ENCODE assay signal across 1 cellular context in the genomic region with DNA sequence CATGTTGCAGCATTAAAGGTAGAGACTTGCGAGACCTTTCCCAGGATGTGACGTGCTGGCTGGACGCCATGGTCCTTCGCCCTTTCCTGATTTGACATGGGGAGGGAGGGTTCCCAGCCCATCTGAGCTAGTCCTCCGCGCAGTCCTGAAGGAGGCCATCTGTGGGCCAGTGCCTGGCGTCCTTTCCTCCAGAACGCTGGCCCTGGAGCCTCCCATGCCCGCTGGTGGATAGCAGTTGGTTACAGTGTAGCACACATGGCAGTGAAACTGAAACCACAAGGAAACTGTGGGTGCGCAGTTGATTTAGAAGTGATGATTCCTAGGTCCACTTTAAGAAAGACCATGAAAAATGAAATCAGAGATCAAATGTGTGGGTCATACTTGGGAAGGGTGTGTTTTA.
TF ChIP-seq lines count a peak whose summit lies in the region.

No MANE protein-coding gene starts in this region.

TF ChIP-seq in GM23338, 12 proteins besides CTCF, POLR2A, EP300 and RAD21:
- TF ChIP-seq, protein P1, sequence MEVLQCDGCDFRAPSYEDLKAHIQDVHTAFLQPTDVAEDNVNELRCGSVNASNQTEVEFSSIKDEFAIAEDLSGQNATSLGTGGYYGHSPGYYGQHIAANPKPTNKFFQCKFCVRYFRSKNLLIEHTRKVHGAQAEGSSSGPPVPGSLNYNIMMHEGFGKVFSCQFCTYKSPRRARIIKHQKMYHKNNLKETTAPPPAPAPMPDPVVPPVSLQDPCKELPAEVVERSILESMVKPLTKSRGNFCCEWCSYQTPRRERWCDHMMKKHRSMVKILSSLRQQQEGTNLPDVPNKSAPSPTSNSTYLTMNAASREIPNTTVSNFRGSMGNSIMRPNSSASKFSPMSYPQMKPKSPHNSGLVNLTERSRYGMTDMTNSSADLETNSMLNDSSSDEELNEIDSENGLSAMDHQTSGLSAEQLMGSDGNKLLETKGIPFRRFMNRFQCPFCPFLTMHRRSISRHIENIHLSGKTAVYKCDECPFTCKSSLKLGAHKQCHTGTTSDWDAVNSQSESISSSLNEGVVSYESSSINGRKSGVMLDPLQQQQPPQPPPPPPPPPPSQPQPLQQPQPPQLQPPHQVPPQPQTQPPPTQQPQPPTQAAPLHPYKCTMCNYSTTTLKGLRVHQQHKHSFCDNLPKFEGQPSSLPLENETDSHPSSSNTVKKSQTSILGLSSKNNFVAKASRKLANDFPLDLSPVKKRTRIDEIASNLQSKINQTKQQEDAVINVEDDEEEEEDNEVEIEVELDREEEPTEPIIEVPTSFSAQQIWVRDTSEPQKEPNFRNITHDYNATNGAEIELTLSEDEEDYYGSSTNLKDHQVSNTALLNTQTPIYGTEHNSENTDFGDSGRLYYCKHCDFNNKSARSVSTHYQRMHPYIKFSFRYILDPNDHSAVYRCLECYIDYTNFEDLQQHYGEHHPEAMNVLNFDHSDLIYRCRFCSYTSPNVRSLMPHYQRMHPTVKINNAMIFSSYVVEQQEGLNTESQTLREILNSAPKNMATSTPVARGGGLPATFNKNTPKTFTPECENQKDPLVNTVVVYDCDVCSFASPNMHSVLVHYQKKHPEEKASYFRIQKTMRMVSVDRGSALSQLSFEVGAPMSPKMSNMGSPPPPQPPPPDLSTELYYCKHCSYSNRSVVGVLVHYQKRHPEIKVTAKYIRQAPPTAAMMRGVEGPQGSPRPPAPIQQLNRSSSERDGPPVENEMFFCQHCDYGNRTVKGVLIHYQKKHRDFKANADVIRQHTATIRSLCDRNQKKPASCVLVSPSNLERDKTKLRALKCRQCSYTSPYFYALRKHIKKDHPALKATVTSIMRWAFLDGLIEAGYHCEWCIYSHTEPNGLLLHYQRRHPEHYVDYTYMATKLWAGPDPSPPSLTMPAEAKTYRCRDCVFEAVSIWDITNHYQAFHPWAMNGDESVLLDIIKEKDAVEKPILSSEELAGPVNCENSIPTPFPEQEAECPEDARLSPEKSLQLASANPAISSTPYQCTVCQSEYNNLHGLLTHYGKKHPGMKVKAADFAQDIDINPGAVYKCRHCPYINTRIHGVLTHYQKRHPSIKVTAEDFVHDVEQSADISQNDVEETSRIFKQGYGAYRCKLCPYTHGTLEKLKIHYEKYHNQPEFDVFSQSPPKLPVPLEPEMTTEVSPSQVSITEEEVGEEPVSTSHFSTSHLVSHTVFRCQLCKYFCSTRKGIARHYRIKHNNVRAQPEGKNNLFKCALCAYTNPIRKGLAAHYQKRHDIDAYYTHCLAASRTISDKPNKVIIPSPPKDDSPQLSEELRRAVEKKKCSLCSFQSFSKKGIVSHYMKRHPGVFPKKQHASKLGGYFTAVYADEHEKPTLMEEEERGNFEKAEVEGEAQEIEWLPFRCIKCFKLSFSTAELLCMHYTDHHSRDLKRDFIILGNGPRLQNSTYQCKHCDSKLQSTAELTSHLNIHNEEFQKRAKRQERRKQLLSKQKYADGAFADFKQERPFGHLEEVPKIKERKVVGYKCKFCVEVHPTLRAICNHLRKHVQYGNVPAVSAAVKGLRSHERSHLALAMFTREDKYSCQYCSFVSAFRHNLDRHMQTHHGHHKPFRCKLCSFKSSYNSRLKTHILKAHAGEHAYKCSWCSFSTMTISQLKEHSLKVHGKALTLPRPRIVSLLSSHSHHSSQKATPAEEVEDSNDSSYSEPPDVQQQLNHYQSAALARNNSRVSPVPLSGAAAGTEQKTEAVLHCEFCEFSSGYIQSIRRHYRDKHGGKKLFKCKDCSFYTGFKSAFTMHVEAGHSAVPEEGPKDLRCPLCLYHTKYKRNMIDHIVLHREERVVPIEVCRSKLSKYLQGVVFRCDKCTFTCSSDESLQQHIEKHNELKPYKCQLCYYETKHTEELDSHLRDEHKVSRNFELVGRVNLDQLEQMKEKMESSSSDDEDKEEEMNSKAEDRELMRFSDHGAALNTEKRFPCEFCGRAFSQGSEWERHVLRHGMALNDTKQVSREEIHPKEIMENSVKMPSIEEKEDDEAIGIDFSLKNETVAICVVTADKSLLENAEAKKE (CRISPR knock-in tag; IDR thresholded peaks at IDR 0.05): no peak
- TF ChIP-seq STAT1 (IDR thresholded peaks at IDR 0.05; ENCODE audit: unreplicated experiment) (no peak), JUNB (IDR thresholded peaks at IDR 0.05; ENCODE audit: unreplicated experiment) (no peak)
